In genomic region chr3:38127611-38128302, GRCh38 we compare ENCODE assay signal across 1 cellular context.
TF ChIP-seq lines count a peak whose summit lies in the region.

No MANE protein-coding gene starts in this region.

TF ChIP-seq in SK-N-SH treated with all-trans-retinoic acid at 6 μM for 48 hours, 23 proteins besides CTCF, POLR2A, EP300 and RAD21 (continued from another document):
- TF ChIP-seq TSHZ2 (CRISPR knock-in tag; IDR thresholded peaks at IDR 0.05) (no peak), ZC3H10 (CRISPR knock-in tag; IDR thresholded peaks at IDR 0.05) (no peak)
TF ChIP-seq in SK-N-SH treated with all-trans-retinoic acid at 6 μM for 48 hours: peak in this region for 0.
